ENCODE assay signal across 1 cellular context in genomic region chr1:36286802-36287201, GRCh38.
TF ChIP-seq lines count a peak whose summit lies in the region.

No MANE protein-coding gene starts in this region.

TF ChIP-seq in K562, 482 proteins besides CTCF, POLR2A, EP300 and RAD21:
- TF ChIP-seq SAFB2 (IDR thresholded peaks at IDR 0.05; ENCODE audit: borderline replicate concordance, low read depth, low read length, severe bottlenecking) (no peak), MAFG (tag; conservative IDR thresholded peaks at IDR 0.05) (no peak), ZNF121 (CRISPR knock-in tag; conservative IDR thresholded peaks at IDR 0.05) (no peak), SIRT6 (IDR thresholded peaks at IDR 0.05; ENCODE audit: low read depth, low read length) (no peak), BCLAF1 (IDR thresholded peaks at IDR 0.05; ENCODE audit: borderline replicate concordance in 1 of 2, control insufficient read depth in 1 of 2, low read depth in 2 of 2, low read length in 1 of 2) (no peak), ZNF232 (CRISPR knock-in tag; IDR thresholded peaks at IDR 0.05) (no peak)
